ENCODE assay signal across 1 cellular context in the genomic region with DNA sequence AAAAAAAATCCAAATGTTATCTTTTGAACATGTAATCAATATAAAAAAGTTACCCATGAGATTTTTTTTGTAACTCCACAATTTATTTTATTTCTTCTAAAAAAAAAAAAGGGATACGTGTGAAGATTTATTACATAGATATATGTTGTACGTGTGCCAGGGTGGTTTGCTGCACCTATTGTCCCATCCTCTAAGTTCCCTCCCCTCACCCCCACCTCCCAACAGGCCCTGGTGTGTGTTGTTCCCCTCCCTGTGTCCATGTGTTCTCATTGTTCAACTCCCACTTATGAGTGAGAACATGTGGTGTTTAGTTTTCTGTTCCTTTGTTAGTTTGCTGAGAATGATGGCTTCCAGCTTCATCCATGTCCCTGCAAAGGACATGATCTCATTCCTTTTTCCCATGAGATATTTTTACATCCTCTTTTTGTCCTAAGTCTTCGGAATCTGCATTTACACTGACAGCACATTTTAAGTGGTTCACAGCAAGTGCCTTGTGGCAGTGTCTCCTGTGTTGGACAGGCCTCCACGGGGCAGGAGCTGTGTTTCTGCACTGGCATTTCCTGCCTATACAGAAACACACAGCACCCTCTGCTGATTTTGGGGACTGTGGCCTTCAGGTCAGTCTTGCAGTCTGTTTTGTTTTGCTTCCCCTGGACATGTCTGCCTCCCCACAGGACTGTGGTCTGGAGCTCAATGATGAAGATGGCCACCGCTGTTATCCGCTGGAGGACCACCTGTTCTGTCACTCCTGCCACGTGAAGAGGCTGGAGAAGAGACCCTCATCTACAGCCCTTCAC.
TF ChIP-seq lines count a peak whose summit lies in the region.

No MANE protein-coding gene starts in this region.

TF ChIP-seq in A549, 52 proteins besides CTCF, POLR2A, EP300 and RAD21 (continued from another document):
- TF ChIP-seq, protein P1, sequence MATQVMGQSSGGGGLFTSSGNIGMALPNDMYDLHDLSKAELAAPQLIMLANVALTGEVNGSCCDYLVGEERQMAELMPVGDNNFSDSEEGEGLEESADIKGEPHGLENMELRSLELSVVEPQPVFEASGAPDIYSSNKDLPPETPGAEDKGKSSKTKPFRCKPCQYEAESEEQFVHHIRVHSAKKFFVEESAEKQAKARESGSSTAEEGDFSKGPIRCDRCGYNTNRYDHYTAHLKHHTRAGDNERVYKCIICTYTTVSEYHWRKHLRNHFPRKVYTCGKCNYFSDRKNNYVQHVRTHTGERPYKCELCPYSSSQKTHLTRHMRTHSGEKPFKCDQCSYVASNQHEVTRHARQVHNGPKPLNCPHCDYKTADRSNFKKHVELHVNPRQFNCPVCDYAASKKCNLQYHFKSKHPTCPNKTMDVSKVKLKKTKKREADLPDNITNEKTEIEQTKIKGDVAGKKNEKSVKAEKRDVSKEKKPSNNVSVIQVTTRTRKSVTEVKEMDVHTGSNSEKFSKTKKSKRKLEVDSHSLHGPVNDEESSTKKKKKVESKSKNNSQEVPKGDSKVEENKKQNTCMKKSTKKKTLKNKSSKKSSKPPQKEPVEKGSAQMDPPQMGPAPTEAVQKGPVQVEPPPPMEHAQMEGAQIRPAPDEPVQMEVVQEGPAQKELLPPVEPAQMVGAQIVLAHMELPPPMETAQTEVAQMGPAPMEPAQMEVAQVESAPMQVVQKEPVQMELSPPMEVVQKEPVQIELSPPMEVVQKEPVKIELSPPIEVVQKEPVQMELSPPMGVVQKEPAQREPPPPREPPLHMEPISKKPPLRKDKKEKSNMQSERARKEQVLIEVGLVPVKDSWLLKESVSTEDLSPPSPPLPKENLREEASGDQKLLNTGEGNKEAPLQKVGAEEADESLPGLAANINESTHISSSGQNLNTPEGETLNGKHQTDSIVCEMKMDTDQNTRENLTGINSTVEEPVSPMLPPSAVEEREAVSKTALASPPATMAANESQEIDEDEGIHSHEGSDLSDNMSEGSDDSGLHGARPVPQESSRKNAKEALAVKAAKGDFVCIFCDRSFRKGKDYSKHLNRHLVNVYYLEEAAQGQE (IDR thresholded peaks at IDR 0.05), result no peak
- TF ChIP-seq CBX8 (IDR thresholded peaks at IDR 0.05) (no peak), RNF2 (IDR thresholded peaks at IDR 0.05; ENCODE audit: borderline replicate concordance, low read depth) (no peak), BHLHE40 (IDR thresholded peaks at IDR 0.05; ENCODE audit: low read depth, low read length) (no peak)
